In the genomic region with DNA sequence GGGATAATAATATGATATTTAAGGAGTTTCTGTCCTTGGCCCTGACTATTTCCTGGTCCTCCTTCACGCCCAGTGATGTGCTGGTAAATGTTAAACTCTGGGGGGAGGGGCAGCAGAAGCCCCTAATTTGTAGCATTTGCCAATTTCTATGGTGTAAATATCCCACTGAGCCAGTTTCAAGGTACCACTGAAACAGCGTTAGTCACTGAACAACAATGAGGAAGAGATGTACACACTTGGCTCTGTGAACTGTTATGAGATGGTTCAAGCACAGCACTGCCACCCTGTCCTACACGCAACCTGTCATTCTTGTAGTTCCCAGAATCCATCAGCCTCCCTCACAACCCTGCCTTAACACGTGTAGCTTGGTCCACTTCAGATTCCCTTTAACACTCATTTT, we compare ENCODE assay signal across 1 cellular context.
TF ChIP-seq lines count a peak whose summit lies in the region.

No MANE protein-coding gene starts in this region.

TF ChIP-seq in IMR-90, 13 proteins besides CTCF, POLR2A, EP300 and RAD21:
- TF ChIP-seq NFE2L2 (IDR thresholded peaks at IDR 0.05; ENCODE audit: low read depth, low read length): no peak
- no peak for TF ChIP-seq FOS (IDR thresholded peaks at IDR 0.05; ENCODE audit: low read depth, low read length)
- TF ChIP-seq MAFK (IDR thresholded peaks at IDR 0.05; ENCODE audit: low read depth, low read length): no peak
- TF ChIP-seq MXI1 (IDR thresholded peaks at IDR 0.05; ENCODE audit: borderline replicate concordance, low read depth, low read length): no peak
- TF ChIP-seq RCOR1 (IDR thresholded peaks at IDR 0.05; ENCODE audit: insufficient replicate concordance, low read length): no peak
- no peak for TF ChIP-seq CHD1 (IDR thresholded peaks at IDR 0.05; ENCODE audit: low read depth, low read length)
- no peak for TF ChIP-seq RFX5 (IDR thresholded peaks at IDR 0.05; ENCODE audit: low read depth, low read length)
- TF ChIP-seq ELK1 (IDR thresholded peaks at IDR 0.05; ENCODE audit: borderline replicate concordance, low read depth, low read length): no peak
- no peak for TF ChIP-seq BHLHE40 (IDR thresholded peaks at IDR 0.05; ENCODE audit: low read depth, low read length)
- no peak for TF ChIP-seq CEBPB (IDR thresholded peaks at IDR 0.05; ENCODE audit: low read depth, low read length)
- no peak for TF ChIP-seq SMC3 (IDR thresholded peaks at IDR 0.05; ENCODE audit: low read depth, low read length)
